In genomic region chr6:17250237-17250636, GRCh38 we compare ENCODE assay signal across 31 cellular contexts. TPM values are rescaled to one million over a fixed set of nuclear protein-coding genes. Genes with fewer than 3 reads are reported as not detected.
"Had no signal": no experiment of that assay in that cellular context is flagged by ENCODE, and none has a peak within 500 bp of the region (broad histone marks: within the 10 kb centered on the region; RNA-seq: fewer than 3 reads in every experiment).

No MANE protein-coding gene starts in this region.

- H3K27ac Mint-ChIP-seq: activated B cell treated with CpG ODN at 0.5 μM for 24 hours; activated CD8-positive, alpha-beta T cell treated with anti-CD3 and anti-CD28 coated beads for 36 hours; activated naive CD8-positive, alpha-beta T cell; activated T-helper 17 cell treated with anti-CD3 and anti-CD28 coated beads, Interleukin-2, amount 50 U/mL, for 72 hours; effector memory CD8-positive, alpha-beta T cell; T-helper 17 cell; T-helper 2 cell treated with Interferon-gamma antibody and Interleukin-4, amounts not matched to agents 5 μg/mL and 100 μg/mL, for 36 hours had no signal

- H3K36me3 ChIP-seq: esophagus muscularis mucosa, gastrocnemius medialis, WERI-Rb-1 had no signal

- H3K9me3 Mint-ChIP-seq: activated CD8-positive, alpha-beta T cell treated with anti-CD3 and anti-CD28 coated beads for 36 hours; T-helper 2 cell treated with Interferon-gamma antibody and Interleukin-4, amounts not matched to agents 5 μg/mL and 100 μg/mL, for 36 hours had no signal

- H3K4me3 Mint-ChIP-seq: activated B cell treated with CpG ODN at 0.5 μM for 24 hours; activated CD8-positive, alpha-beta T cell treated with anti-CD3 and anti-CD28 coated beads for 36 hours; activated naive CD8-positive, alpha-beta T cell; activated T-cell treated with anti-CD3 and anti-CD28 coated beads, Interleukin-2, amount 50 U/mL, for 4 hours; activated T-helper 17 cell treated with anti-CD3 and anti-CD28 coated beads, Interleukin-2, amount 50 U/mL, for 72 hours; effector memory CD8-positive, alpha-beta T cell; T-helper 17 cell; T-helper 2 cell treated with Interferon-gamma antibody and Interleukin-4, amounts not matched to agents 5 μg/mL and 100 μg/mL, for 36 hours had no signal

- H3K4me1 Mint-ChIP-seq: activated B cell treated with CpG ODN at 0.5 μM for 24 hours; activated T-helper 17 cell treated with anti-CD3 and anti-CD28 coated beads, Interleukin-2, amount 50 U/mL, for 72 hours; T-helper 17 cell had no signal

- H3K9me3 ChIP-seq: esophagus muscularis mucosa, gastrocnemius medialis had no signal

- H3K4me3 ChIP-seq: esophagus muscularis mucosa, gastrocnemius medialis had no signal

- H3K27me3 ChIP-seq: esophagus muscularis mucosa, gastrocnemius medialis had no signal

- DNase-seq: activated B cell treated with CpG ODN at 0.5 μM for 24 hours; activated CD4-positive, alpha-beta T cell treated with anti-CD3 and anti-CD28 coated beads for 48 hours; activated CD4-positive, alpha-beta T cell treated with anti-CD3 and anti-CD28 coated beads, Interleukin-2, amount 50 U/mL, for 1 hour; activated CD4-positive, alpha-beta T cell treated with anti-CD3 and anti-CD28 coated beads, Interleukin-2, amount 50 U/mL, for 48 hours; activated CD8-positive, alpha-beta memory T cell treated with anti-CD3 and anti-CD28 coated beads for 24 hours; activated CD8-positive, alpha-beta T cell treated with anti-CD3 and anti-CD28 coated beads for 36 hours; activated effector memory CD4-positive, alpha-beta T cell treated with Interleukin-2 at 50 U/mL for 16 hours; activated gamma-delta T cell treated with Interleukin-2 at 50 U/mL for 16 hours; activated naive CD4-positive, alpha-beta T cell treated with anti-CD3 and anti-CD28 coated beads, Interleukin-2, amount 50 U/mL, for 16 hours; activated naive CD4-positive, alpha-beta T cell treated with Interleukin-2 at 50 U/mL for 16 hours; activated T-cell treated with anti-CD3 and anti-CD28 coated beads, Interleukin-2, amount 50 U/mL, for 4 hours; amniotic stem cell; anterior cingulate cortex; caudate nucleus; cortex of kidney; dermis blood vessel endothelial cell; effector CD4-positive, alpha-beta T cell; effector memory CD8-positive, alpha-beta T cell; erythroblast; foreskin keratinocyte; gastrocnemius medialis; glutamatergic neuron; T-helper 1 cell; T-helper 17 cell; T1000; WERI-Rb-1 had no signal

- H3K4me1 ChIP-seq: esophagus muscularis mucosa, foreskin keratinocyte had no signal

- ATAC-seq: activated CD4-positive, CD25-positive, alpha-beta regulatory T cell treated with anti-CD3 and anti-CD28 coated beads, Interleukin-2, amount 50 U/mL, for 24 hours; activated CD8-positive, alpha-beta T cell treated with anti-CD3 and anti-CD28 coated beads for 36 hours; activated T-cell treated with anti-CD3 and anti-CD28 coated beads, Interleukin-2, amount 50 U/mL, for 4 hours; activated T-helper 17 cell treated with anti-CD3 and anti-CD28 coated beads, Interleukin-2, amount 50 U/mL, for 72 hours; effector memory CD8-positive, alpha-beta T cell; foreskin keratinocyte; T-helper 17 cell had no signal

- H3K36me3 Mint-ChIP-seq: activated naive CD8-positive, alpha-beta T cell had no signal

- H3K27ac ChIP-seq: esophagus muscularis mucosa, foreskin keratinocyte, WERI-Rb-1 had no signal

RNA-seq across cellular contexts. Expression of gene RBM24, which starts 30.9 kb away (rescaled TPM):
- total RNA-seq: activated B cell treated with CpG ODN at 0.5 μM for 24 hours; activated CD8-positive, alpha-beta T cell treated with anti-CD3 and anti-CD28 coated beads for 36 hours; activated T-cell treated with anti-CD3 and anti-CD28 coated beads, Interleukin-2, amount 50 U/mL, for 4 hours; activated T-helper 17 cell treated with anti-CD3 and anti-CD28 coated beads, Interleukin-2, amount 50 U/mL, for 72 hours had no signal
